ENCODE assay signal across 10 cellular contexts in the genomic region with DNA sequence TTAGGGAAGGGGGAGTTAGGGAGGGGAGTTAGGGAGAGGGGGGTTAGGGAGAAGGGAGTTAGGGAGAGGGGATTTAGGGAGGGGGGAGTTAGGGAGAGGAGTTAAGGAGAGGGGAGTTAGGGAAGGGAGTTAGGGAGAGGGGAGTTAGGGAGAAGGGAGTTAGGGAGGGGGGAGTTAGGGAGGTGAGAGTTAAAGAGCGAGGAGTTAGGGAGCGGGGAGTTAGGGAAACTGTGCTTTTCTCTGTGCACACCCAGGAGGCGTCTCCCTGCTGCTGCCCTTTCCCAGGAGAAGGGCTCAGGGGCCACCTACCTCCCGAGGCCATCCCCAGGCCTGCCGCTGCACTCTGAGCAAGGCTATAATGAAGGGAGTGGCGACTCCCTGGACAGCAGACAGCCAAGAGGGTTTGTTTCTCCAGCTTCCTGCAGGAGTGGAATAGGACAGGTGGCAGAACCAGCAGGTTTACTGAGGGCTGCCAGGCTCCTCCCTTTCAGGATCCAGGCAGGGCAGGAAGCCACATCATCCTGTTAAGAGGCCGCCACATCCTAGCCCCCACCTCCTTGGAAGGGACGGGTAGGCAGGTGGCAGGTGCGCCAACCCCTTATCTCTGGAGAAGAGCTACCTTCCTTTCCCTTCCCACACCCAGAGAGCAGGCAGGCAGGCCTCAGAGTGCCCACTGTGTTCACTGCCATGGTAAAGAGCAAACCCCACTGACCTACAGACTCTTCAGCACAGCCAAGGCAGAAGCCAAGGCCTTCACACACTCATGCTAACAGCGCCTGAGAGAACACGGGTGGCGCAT. TPM values are rescaled to one million over a fixed set of nuclear protein-coding genes. Genes with fewer than 3 reads are reported as not detected.
DNase-seq lines count a peak whose midpoint lies in the region; ATAC-seq and TF ChIP-seq lines count a peak whose summit lies in the region.
"Had no signal": no experiment of that assay in that cellular context is flagged by ENCODE, and none has a peak within 500 bp of the region (broad histone marks: within the 10 kb centered on the region; RNA-seq: fewer than 3 reads in every experiment).

No MANE protein-coding gene starts in this region.

- ATAC-seq in aorta (ENCODE audit: low FRiP score) (no peak), GM19397 (IDR thresholded peaks at IDR 0.05; ENCODE audit: unreplicated experiment) (no peak), HG02840 (IDR thresholded peaks at IDR 0.05; ENCODE audit: low FRiP score, unreplicated experiment) (no peak)

- intact Hi-C loops in cardiac septum (cut with DNase I) (no loop called here), left ventricle myocardium inferior (cut with micrococcal nuclease) (no loop called here), aorta (cut with DNase I) (no loop called here)

- H3K27me3 ChIP-seq in left ventricle myocardium inferior (ENCODE audit: low read depth) (no peaks in the 10 kb centered on the region), aorta (ENCODE audit: control insufficient read depth in 1 of 2, insufficient read depth in 2 of 2, low read length in 1 of 2) (no peaks in the 10 kb centered on the region)
- H3K27me3 ChIP-seq: dorsolateral prefrontal cortex had no signal

- no peak overlapping the region for H3K27ac ChIP-seq in left ventricle myocardium inferior (replicated peaks)
- no peak overlapping the region for H3K27ac ChIP-seq in aorta (ENCODE audit: low read depth in 1 of 2, low read length in 2 of 2)

- H3K4me1 ChIP-seq in left ventricle myocardium inferior (peaks cover 66% of the 10 kb centered on the region), aorta (ENCODE audit: control insufficient read depth in 1 of 2, insufficient read depth in 2 of 2, low read length in 2 of 2) (peaks cover 0 to 4% of the 10 kb centered on the region in 2 donors)

- TF ChIP-seq CTCF in left ventricle myocardium inferior (IDR thresholded peaks at IDR 0.05; ENCODE audit: borderline replicate concordance), result no peak

- no peak overlapping the region for H3K4me3 ChIP-seq in left ventricle myocardium inferior
- H3K4me3 ChIP-seq in aorta (ENCODE audit: low read length in 2 of 2), result no peak overlapping the region
- H3K4me3 ChIP-seq: dorsolateral prefrontal cortex had no signal

- 90 to 92% methylated on average over 12 of the region's 12 CpGs for WGBS in aorta, 2 donors

- H3K36me3 ChIP-seq in left ventricle myocardium inferior (no peaks in the 10 kb centered on the region), aorta (ENCODE audit: control insufficient read depth in 1 of 2, insufficient read depth in 2 of 2, low read length in 1 of 2) (no peaks in the 10 kb centered on the region)

- H3K9me3 ChIP-seq in left ventricle myocardium inferior (replicated peaks), result no peaks in the 10 kb centered on the region
- H3K9me3 ChIP-seq in aorta (ENCODE audit: control insufficient read depth, low read length), result no peaks in the 10 kb centered on the region

- peak; percentile 70 for DNase-seq in cardiac septum (ENCODE audit: low spot score)
- DNase-seq in left ventricle myocardium inferior, result no peak
- DNase-seq in SHP77 (lab: John Stamatoyannopoulos, UW), result peak; percentile 37 to 74
- DNase-seq in kidney tubule cell (ENCODE audit: low spot score), result peak; percentile 62
- DNase-seq in aorta, result peak; percentile 42 to 61
- no peak for DNase-seq in pons (ENCODE audit: low spot score)
- DNase-seq: activated CD4-positive, alpha-beta T cell treated with anti-CD3 and anti-CD28 coated beads for 1 hour had no signal

RNA-seq across cellular contexts. Expression of a gene that starts 4.3 kb away (rescaled TPM):
- total RNA-seq in cardiac septum (25.2 TPM), left ventricle myocardium inferior (24.2 TPM), aorta (10 to 100 TPM; 37.5 to 45.5 TPM)
- 10 to 100 TPM; 11.0 to 14.5 TPM for polyA plus RNA-seq in aorta

RNA-seq across cellular contexts. Expression of a gene that starts 18.7 kb away (rescaled TPM):
- total RNA-seq in cardiac septum (92.9 TPM), left ventricle myocardium inferior (146 TPM), aorta (100 to 1,000 TPM; 157 to 439 TPM)
- polyA plus RNA-seq in aorta, result 100 to 1,000 TPM in 1 of 2 donors, 10 to 100 TPM in 1; 98.8 to 361 TPM

RNA-seq across cellular contexts. Expression of a gene that starts 25.5 kb away (rescaled TPM):
- total RNA-seq in cardiac septum, result 312 TPM
- total RNA-seq in left ventricle myocardium inferior, result 585 TPM
- 100 to 1,000 TPM; 110 to 156 TPM for total RNA-seq in aorta
- polyA plus RNA-seq in aorta, result 100 to 1,000 TPM in 1 of 2 donors, 10 to 100 TPM in 1; 70.7 to 174 TPM

Comparison
In these comparisons a context has a peak if more than half of its experiments do, and no peak if none do; other contexts are left out.
1. DNase-seq: peak in cardiac septum (single experiment), SHP77 (2 of 2), kidney tubule cell (single experiment) and aorta (2 of 2); none in left ventricle myocardium inferior (single experiment) and pons (single experiment).